Comparison of ENCODE assay signal across 14 cellular contexts in genomic region chr5:158922263-158922592, GRCh38.
DNase-seq lines count a peak whose midpoint lies in the region; ATAC-seq and TF ChIP-seq lines count a peak whose summit lies in the region.
"Had no signal": no experiment of that assay in that cellular context is flagged by ENCODE, and none has a peak within 500 bp of the region (broad histone marks: within the 10 kb centered on the region; RNA-seq: fewer than 3 reads in every experiment).

No MANE protein-coding gene starts in this region.

- no peak for TF ChIP-seq CTCF in GM12865 (IDR thresholded peaks at IDR 0.05; ENCODE audit: insufficient read depth, low read depth, low read length, missing control alignments)

- H3K4me1 Mint-ChIP-seq in stimulated activated memory B cell treated with anti-CD40 and anti-IgM and Interleukin-4, amounts not matched to agents 10 μg/mL and 1 μg/mL and 100 μg/mL, for 72 hours: peaks cover 76% of the 10 kb centered on the region

- H3K36me3 Mint-ChIP-seq in stimulated activated memory B cell treated with anti-CD40 and anti-IgM and Interleukin-4, amounts not matched to agents 10 μg/mL and 1 μg/mL and 100 μg/mL, for 72 hours: peaks cover 21% of the 10 kb centered on the region

- H3K9me3 ChIP-seq in Karpas-422 (ENCODE audit: low read length): no peaks in the 10 kb centered on the region

- no peaks in the 10 kb centered on the region for H4K20me1 ChIP-seq in Karpas-422 (ENCODE audit: insufficient read depth, low read depth, low read length)

- H3K4me1 ChIP-seq in Karpas-422 (ENCODE audit: low read length): peaks cover 57% of the 10 kb centered on the region

- H3K4me3 ChIP-seq in GM12865 (ENCODE audit: low read depth, low read length) (no peak overlapping the region), Karpas-422 (ENCODE audit: low read length) (no peak overlapping the region)
- H3K4me3 ChIP-seq: GM23338 had no signal

- H3K9me3 Mint-ChIP-seq in stimulated activated memory B cell treated with anti-CD40 and anti-IgM and Interleukin-4, amounts not matched to agents 10 μg/mL and 1 μg/mL and 100 μg/mL, for 72 hours: peaks cover 3% of the 10 kb centered on the region
- H3K9me3 Mint-ChIP-seq: CD4-positive, alpha-beta T cell; GM23338 had no signal

- no peak overlapping the region for H3K4me3 Mint-ChIP-seq in stimulated activated memory B cell treated with anti-CD40 and anti-IgM and Interleukin-4, amounts not matched to agents 10 μg/mL and 1 μg/mL and 100 μg/mL, for 72 hours
- H3K4me3 Mint-ChIP-seq: CD4-positive, alpha-beta T cell; GM23338 had no signal

- no peak overlapping the region for H2AFZ ChIP-seq in Karpas-422 (ENCODE audit: low read length)
- H2AFZ ChIP-seq: GM23338 had no signal

- no peaks in the 10 kb centered on the region for H3K27me3 ChIP-seq in Karpas-422 (ENCODE audit: low read length)

- no peak for ATAC-seq in stimulated activated memory B cell treated with anti-CD40 and anti-IgM and Interleukin-4, amounts not matched to agents 10 μg/mL and 1 μg/mL and 100 μg/mL, for 72 hours
- ATAC-seq in GM21737 (IDR thresholded peaks at IDR 0.05; ENCODE audit: unreplicated experiment) (no peak), HG02884 (IDR thresholded peaks at IDR 0.05; ENCODE audit: unreplicated experiment) (no peak)
- ATAC-seq: GM23338 had no signal

- peaks cover 17% of the 10 kb centered on the region; the same call in 1 of the 2 replicates for H3K36me3 ChIP-seq in Karpas-422 (ENCODE audit: insufficient read depth, low read length)

- DNase-seq in NCI-H524 treated with DMSO at 0.1 percent for 48 hours (lab: John Stamatoyannopoulos, UW) (peak; percentile 44), NCI-H524 (lab: John Stamatoyannopoulos, UW) (no peak), GM12865 (ENCODE audit: low read depth) (peak; percentile 48), Karpas-422 (no peak), NCI-H69 (lab: John Stamatoyannopoulos, UW) (no peak)
- DNase-seq: ACHN; Calu3; CD4-positive, alpha-beta T cell; H7; KBM-7 had no signal

- peaks cover 89% of the 10 kb centered on the region for H3K79me2 ChIP-seq in Karpas-422 (ENCODE audit: low read length)

- peak overlapping the region; percentile 23 for H3K27ac ChIP-seq in Karpas-422 (ENCODE audit: low read length)

- no peak overlapping the region for H3K4me2 ChIP-seq in Karpas-422 (ENCODE audit: low read depth, low read length, poor library complexity, severe bottlenecking)
- H3K4me2 ChIP-seq: GM23338 had no signal

- peak overlapping the region; percentile 95 for H3K27ac Mint-ChIP-seq in stimulated activated memory B cell treated with anti-CD40 and anti-IgM and Interleukin-4, amounts not matched to agents 10 μg/mL and 1 μg/mL and 100 μg/mL, for 72 hours
- H3K27ac Mint-ChIP-seq: CD4-positive, alpha-beta T cell; GM23338 had no signal

- no peaks in the 10 kb centered on the region for H3K9me2 ChIP-seq in Karpas-422 (replicated peaks; ENCODE audit: insufficient read depth, low read length)

- H3K9ac ChIP-seq in Karpas-422 (ENCODE audit: low read length): no peak overlapping the region

- no peaks in the 10 kb centered on the region for H3K27me3 Mint-ChIP-seq in stimulated activated memory B cell treated with anti-CD40 and anti-IgM and Interleukin-4, amounts not matched to agents 10 μg/mL and 1 μg/mL and 100 μg/mL, for 72 hours
- H3K27me3 Mint-ChIP-seq: CD4-positive, alpha-beta T cell had no signal

Comparison
In these comparisons a context has a peak if more than half of its experiments do, and no peak if none do; other contexts are left out.
1. DNase-seq: peak in NCI-H524 treated with DMSO at 0.1 percent for 48 hours (single experiment) and GM12865 (single experiment); none in NCI-H524 (0 of 2), Karpas-422 (single experiment) and NCI-H69 (single experiment).